Comparison of ENCODE assay signal across 13 cellular contexts in the genomic region with DNA sequence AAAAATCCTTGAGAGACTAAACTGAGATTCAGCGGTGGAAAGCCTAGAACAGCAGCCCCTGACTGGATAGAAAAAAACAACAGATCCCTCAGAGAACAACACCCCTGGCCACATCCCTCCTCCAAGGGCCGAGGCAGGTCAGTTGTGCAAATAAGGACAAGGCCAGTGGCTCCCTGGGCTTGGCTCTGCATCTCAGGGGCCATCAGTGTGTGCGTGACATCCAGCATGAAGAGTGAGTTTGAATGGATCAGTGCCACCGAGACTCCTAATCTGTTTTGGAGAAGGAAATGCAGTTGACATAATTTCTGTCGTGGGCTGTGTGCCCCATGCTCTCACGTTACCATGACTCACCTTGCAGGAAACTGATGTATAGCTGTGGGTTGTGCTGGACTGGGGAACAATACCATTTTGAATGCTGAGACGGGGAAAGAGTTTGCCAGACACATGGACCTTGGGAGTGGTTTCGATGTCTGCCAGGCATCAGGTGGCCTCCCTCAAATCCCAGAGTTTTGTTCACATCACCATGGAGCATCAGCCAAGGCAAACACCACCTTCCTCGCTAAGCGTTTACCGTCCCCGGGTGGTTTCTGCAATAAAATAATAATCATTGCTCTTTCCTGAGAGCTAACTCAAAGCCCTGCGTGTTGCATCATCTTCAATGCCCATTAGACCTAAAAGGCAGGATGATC.
DNase-seq lines count a peak whose midpoint lies in the region; ATAC-seq, FAIRE-seq and TF ChIP-seq lines count a peak whose summit lies in the region.
"Had no signal": no experiment of that assay in that cellular context is flagged by ENCODE, and none has a peak within 500 bp of the region (broad histone marks: within the 10 kb centered on the region; RNA-seq: fewer than 3 reads in every experiment).

No MANE protein-coding gene starts in this region.

- H3K27ac Mint-ChIP-seq in stimulated activated memory B cell treated with anti-CD40 and anti-IgM and Interleukin-4, amounts not matched to agents 10 μg/mL and 1 μg/mL and 100 μg/mL, for 72 hours: no peak overlapping the region
- H3K27ac Mint-ChIP-seq: progenitor cell of endocrine pancreas had no signal

- H3K9me3 ChIP-seq in endothelial cell of umbilical vein (replicated peaks; ENCODE audit: control insufficient read depth, insufficient read depth, low read length): no peaks in the 10 kb centered on the region
- H3K9me3 ChIP-seq: A549 had no signal

- H3K27ac ChIP-seq in endothelial cell of umbilical vein (ENCODE audit: insufficient read depth, low read depth, low read length): no peak overlapping the region
- H3K27ac ChIP-seq: A549 had no signal

- H3K4me2 ChIP-seq in endothelial cell of umbilical vein (ENCODE audit: insufficient read depth, low read length): no peak overlapping the region
- H3K4me2 ChIP-seq: A549 had no signal

- no peaks in the 10 kb centered on the region for H3K79me2 ChIP-seq in endothelial cell of umbilical vein (ENCODE audit: control insufficient read depth, insufficient read depth, low read length)

- no peaks in the 10 kb centered on the region for H3K36me3 ChIP-seq in endothelial cell of umbilical vein (ENCODE audit: control insufficient read depth in 2 of 2, extremely low read depth in 1 of 2, insufficient read depth in 2 of 2, low read length in 2 of 2)

- no peaks in the 10 kb centered on the region for H3K9me3 Mint-ChIP-seq in stimulated activated memory B cell treated with anti-CD40 and anti-IgM and Interleukin-4, amounts not matched to agents 10 μg/mL and 1 μg/mL and 100 μg/mL, for 72 hours

- H2AFZ ChIP-seq in endothelial cell of umbilical vein (ENCODE audit: low read depth, low read length): peak overlapping the region; percentile 81

- FAIRE-seq in endothelial cell of umbilical vein (lab: Jason Lieb, UNC): peak; percentile 88
- FAIRE-seq: A549, colon had no signal

- peak; percentile 16 for ATAC-seq in stimulated activated memory B cell treated with anti-CD40 and anti-IgM and Interleukin-4, amounts not matched to agents 10 μg/mL and 1 μg/mL and 100 μg/mL, for 72 hours
- no peak for ATAC-seq in GM18870 (IDR thresholded peaks at IDR 0.05; ENCODE audit: unreplicated experiment)
- no peak for ATAC-seq in HG03095 (IDR thresholded peaks at IDR 0.05; ENCODE audit: unreplicated experiment)
- ATAC-seq: A549 had no signal

- H3K9ac ChIP-seq in endothelial cell of umbilical vein (replicated peaks; ENCODE audit: extremely low read depth, insufficient read depth, low read length): no peak overlapping the region

- H3K36me3 Mint-ChIP-seq in stimulated activated memory B cell treated with anti-CD40 and anti-IgM and Interleukin-4, amounts not matched to agents 10 μg/mL and 1 μg/mL and 100 μg/mL, for 72 hours: no peaks in the 10 kb centered on the region

- H3K27me3 Mint-ChIP-seq in stimulated activated memory B cell treated with anti-CD40 and anti-IgM and Interleukin-4, amounts not matched to agents 10 μg/mL and 1 μg/mL and 100 μg/mL, for 72 hours: peaks cover 26% of the 10 kb centered on the region
- H3K27me3 Mint-ChIP-seq: progenitor cell of endocrine pancreas had no signal

- H3K4me3 Mint-ChIP-seq in stimulated activated memory B cell treated with anti-CD40 and anti-IgM and Interleukin-4, amounts not matched to agents 10 μg/mL and 1 μg/mL and 100 μg/mL, for 72 hours: no peak overlapping the region

- H3K4me3 ChIP-seq in endothelial cell of umbilical vein (replicated peaks in 1 of 3; ENCODE audit: insufficient read depth in 1 of 3, low read depth in 1 of 3, low read length in 3 of 3): no peak overlapping the region
- H3K4me3 ChIP-seq: A549 had no signal

- BruUV-seq in endothelial cell of umbilical vein (replicated peaks; lab: Mats Ljungman, UMichigan): no TSS peak

- H3K4me1 ChIP-seq in endothelial cell of umbilical vein (ENCODE audit: control insufficient read depth, extremely low read depth, insufficient read depth, low read length): peaks cover 6% of the 10 kb centered on the region
- H3K4me1 ChIP-seq: A549 had no signal

- no peaks in the 10 kb centered on the region for H3K4me1 Mint-ChIP-seq in stimulated activated memory B cell treated with anti-CD40 and anti-IgM and Interleukin-4, amounts not matched to agents 10 μg/mL and 1 μg/mL and 100 μg/mL, for 72 hours

- H3K27me3 ChIP-seq in endothelial cell of umbilical vein (ENCODE audit: control insufficient read depth in 2 of 2, insufficient read depth in 2 of 2, low read length in 2 of 2): peaks cover 0 to 4% of the 10 kb centered on the region in 2 experiments

- POLR2A ChIA-PET in endothelial cell of umbilical vein (lab: Charles Lee): no interaction called here

- no peak for TF ChIP-seq POLR2A in endothelial cell of umbilical vein (IDR thresholded peaks at IDR 0.05; ENCODE audit: low read depth, low read length)

- intact Hi-C loops in endothelial cell of umbilical vein (cut with micrococcal nuclease): no loop called here

- H3K9me1 ChIP-seq in endothelial cell of umbilical vein (replicated peaks; ENCODE audit: control insufficient read depth, extremely low read depth, insufficient read depth, low read length): no peaks in the 10 kb centered on the region

- dilution Hi-C loops in endothelial cell of umbilical vein (cut with MboI; ENCODE audit: extremely low pct_ligation_motif_present, low sequenced_read_pairs): no loop called here

- no peaks in the 10 kb centered on the region for H4K20me1 ChIP-seq in endothelial cell of umbilical vein (replicated peaks; ENCODE audit: control insufficient read depth, extremely low read depth, insufficient read depth, low read length)

- CTCF ChIA-PET in endothelial cell of umbilical vein (lab: Charles Lee): no interaction called here

- DNase-seq in NOMO-1 (lab: John Stamatoyannopoulos, UW; ENCODE audit: unreplicated experiment in 2 of 2) (peak; percentile 32 to 37), NOMO-1 treated with dmso at 0.1 percent for 144 hours (lab: John Stamatoyannopoulos, UW; ENCODE audit: unreplicated experiment) (no peak), NCI-H748 (lab: John Stamatoyannopoulos, UW; ENCODE audit: unreplicated experiment) (peak; percentile 67), endothelial cell of umbilical vein (ENCODE audit: low read depth, low spot score) (peak; percentile 60), HCEC 1CT (no peak)
- DNase-seq: activated naive CD4-positive, alpha-beta T cell treated with anti-CD3 and anti-CD28 coated beads, Interleukin-2, amount 50 U/mL, for 16 hours; NCI-H2227 treated with DMSO at 0.1 percent for 48 hours had no signal

- no peak for TF ChIP-seq CTCF in endothelial cell of umbilical vein (IDR thresholded peaks at IDR 0.05; ENCODE audit: extremely low read depth in 1 of 2, insufficient read depth in 1 of 2, low read depth in 1 of 2, low read length in 2 of 2)

TF ChIP-seq in endothelial cell of umbilical vein, 7 proteins besides CTCF, POLR2A, EP300 and RAD21:
- TF ChIP-seq, protein P1, sequence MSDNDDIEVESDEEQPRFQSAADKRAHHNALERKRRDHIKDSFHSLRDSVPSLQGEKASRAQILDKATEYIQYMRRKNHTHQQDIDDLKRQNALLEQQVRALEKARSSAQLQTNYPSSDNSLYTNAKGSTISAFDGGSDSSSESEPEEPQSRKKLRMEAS (IDR thresholded peaks at IDR 0.05; ENCODE audit: insufficient read depth, insufficient read length): no peak
- TF ChIP-seq MYC (IDR thresholded peaks at IDR 0.05; ENCODE audit: low read depth, low read length): no peak
- peak; percentile 72 for TF ChIP-seq JUN (IDR thresholded peaks at IDR 0.05; ENCODE audit: borderline replicate concordance, insufficient read depth, insufficient read length, low read depth)
- no peak for TF ChIP-seq POLR2AphosphoS5 (IDR thresholded peaks at IDR 0.05; ENCODE audit: insufficient read depth, low read depth, low read length)
- TF ChIP-seq FOS (IDR thresholded peaks at IDR 0.05; ENCODE audit: borderline replicate concordance, insufficient read depth, low read length): peak; percentile 64

Comparison
In these comparisons a context has a peak if more than half of its experiments do, and no peak if none do; other contexts are left out.
1. DNase-seq: peak in NOMO-1 (2 of 2), NCI-H748 (single experiment) and endothelial cell of umbilical vein (single experiment); none in NOMO-1 treated with dmso at 0.1 percent for 144 hours (single experiment) and HCEC 1CT (single experiment).